ENCODE assay signal across 11 cellular contexts in the genomic region with DNA sequence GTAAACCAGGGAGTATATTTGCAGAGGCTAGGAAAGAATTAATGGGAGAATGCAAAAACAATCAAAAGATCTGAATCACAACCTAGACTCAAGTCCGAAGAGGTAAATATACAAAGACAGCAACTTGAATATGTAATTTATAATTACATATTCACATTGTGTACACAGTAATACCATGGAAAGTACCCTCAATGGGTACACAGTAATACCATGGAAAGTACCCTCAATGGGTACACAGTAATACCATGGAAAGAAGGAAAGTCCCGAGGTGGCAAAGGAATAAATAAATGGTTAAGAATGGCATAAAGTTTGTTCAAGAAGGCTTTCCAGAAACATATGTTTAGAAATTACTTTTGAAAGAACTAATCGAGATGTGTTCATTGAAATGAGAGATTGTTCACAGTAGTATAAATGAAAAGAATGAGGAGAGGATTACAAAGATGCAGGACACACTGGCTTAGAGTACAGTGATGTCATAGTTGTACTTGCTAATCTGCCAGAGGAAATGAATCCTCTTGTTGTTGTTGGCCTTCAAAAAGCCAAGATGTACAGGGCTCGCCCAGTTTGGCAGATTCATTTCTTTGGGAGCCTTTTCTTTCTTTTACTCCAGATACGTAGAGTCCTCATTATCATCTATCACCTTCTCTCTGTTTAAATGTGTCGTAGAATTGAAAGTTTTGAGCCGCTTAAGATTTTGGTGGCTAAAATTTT.
DNase-seq lines count a peak whose midpoint lies in the region; ATAC-seq, FAIRE-seq and TF ChIP-seq lines count a peak whose summit lies in the region.
"Had no signal": no experiment of that assay in that cellular context is flagged by ENCODE, and none has a peak within 500 bp of the region (broad histone marks: within the 10 kb centered on the region; RNA-seq: fewer than 3 reads in every experiment).

No MANE protein-coding gene starts in this region.

- no peaks in the 10 kb centered on the region for H3K9me3 Mint-ChIP-seq in stimulated activated memory B cell treated with anti-CD40 and anti-IgM and Interleukin-4, amounts not matched to agents 10 μg/mL and 1 μg/mL and 100 μg/mL, for 72 hours

- H3K27ac ChIP-seq in HEK293 (ENCODE audit: extremely low read depth, low read depth, low read length) (no peak overlapping the region), GM12878 (ENCODE audit: control insufficient read depth, insufficient read depth) (no peak overlapping the region), kidney (ENCODE audit: low read depth in 2 of 2, low read length in 2 of 2) (no peak overlapping the region)

- 31% methylated on average over 7 of the region's 7 CpGs for WGBS in GM12878 (ENCODE audit: insufficient coverage, insufficient replicate concordance, low lambda C conversion rate, missing lambda C conversion rate)

- TF ChIP-seq POLR2A in GM12878 (IDR thresholded peaks at IDR 0.05; ENCODE audit: low read depth, low read length) (no peak), GM12891 (IDR thresholded peaks at IDR 0.05; ENCODE audit: low read depth, low read length) (no peak)

- peak overlapping the region; percentile 45 for H3K27ac Mint-ChIP-seq in stimulated activated memory B cell treated with anti-CD40 and anti-IgM and Interleukin-4, amounts not matched to agents 10 μg/mL and 1 μg/mL and 100 μg/mL, for 72 hours

- no peaks in the 10 kb centered on the region for H3K4me1 ChIP-seq in HEK293 (ENCODE audit: control insufficient read depth, insufficient read depth, low read length)
- peaks cover 5% of the 10 kb centered on the region for H3K4me1 ChIP-seq in GM12878 (ENCODE audit: control insufficient read depth, insufficient read depth, low read length)
- no peaks in the 10 kb centered on the region for H3K4me1 ChIP-seq in kidney (ENCODE audit: control insufficient read depth in 1 of 2, insufficient read depth in 1 of 2, low read depth in 1 of 2, low read length in 2 of 2)

- no peaks in the 10 kb centered on the region for H4K20me1 ChIP-seq in GM12878 (ENCODE audit: control insufficient read depth, insufficient read depth)

- no peak overlapping the region for H3K4me3 ChIP-seq in HEK293 (ENCODE audit: low read depth, low read length)
- H3K4me3 ChIP-seq in GM12878 = no peak overlapping the region
- H3K4me3 ChIP-seq in kidney (ENCODE audit: low read length in 2 of 2) = no peak overlapping the region

- no peaks in the 10 kb centered on the region for H3K9me3 ChIP-seq in HEK293 (ENCODE audit: control insufficient read depth, insufficient read depth, low read depth, low read length)
- no peaks in the 10 kb centered on the region for H3K9me3 ChIP-seq in GM12878 (replicated peaks; ENCODE audit: control insufficient read depth, insufficient read depth, low read length)
- H3K9me3 ChIP-seq in kidney (ENCODE audit: control insufficient read depth in 1 of 2, low read length in 2 of 2) = no peaks in the 10 kb centered on the region
- H3K9me3 ChIP-seq: sigmoid colon had no signal

- no peak overlapping the region for H3K4me2 ChIP-seq in GM12878 (ENCODE audit: control insufficient read depth, insufficient read depth)

- TF ChIP-seq EP300 in GM12878 (IDR thresholded peaks at IDR 0.05; ENCODE audit: borderline replicate concordance in 1 of 2, control insufficient read depth in 1 of 2, low read depth in 2 of 2, low read length in 2 of 2) = no peak

- no peaks in the 10 kb centered on the region; a peak in 1 of 4 replicates for H3K27me3 ChIP-seq in GM12878 (replicated peaks in 1 of 2; ENCODE audit: control insufficient read depth in 2 of 2, insufficient read depth in 2 of 2, low read length in 1 of 2)
- H3K27me3 ChIP-seq: sigmoid colon had no signal

- CTCF ChIA-PET in HEK293 (lab: Yijun Ruan, JAX) (interaction anchor here (0.6 kb wide), 1 partner anchor 48 kb away, joined by 3 read pairs; no protein-coding TSS in a partner anchor), GM12878 (lab: Yijun Ruan, JAX) (interaction anchor here (0.8 kb wide), 1 partner anchor 22 kb away, joined by 3 read pairs; no protein-coding TSS in a partner anchor)

- peaks cover 29% of the 10 kb centered on the region for H3K4me1 Mint-ChIP-seq in stimulated activated memory B cell treated with anti-CD40 and anti-IgM and Interleukin-4, amounts not matched to agents 10 μg/mL and 1 μg/mL and 100 μg/mL, for 72 hours

- SMC1A ChIA-PET in GM12878 (lab: Charles Lee; ENCODE audit: uncharacterized antibody, unreplicated experiment) = interaction anchor here (0.8 to 2.2 kb wide), 4 partner anchors 10 to 275 kb away, joined by 3 to 5 read pairs (median 4); no protein-coding TSS in a partner anchor

- H3K27me3 Mint-ChIP-seq in stimulated activated memory B cell treated with anti-CD40 and anti-IgM and Interleukin-4, amounts not matched to agents 10 μg/mL and 1 μg/mL and 100 μg/mL, for 72 hours = peaks cover 37% of the 10 kb centered on the region

- H2AFZ ChIP-seq in GM12878 (ENCODE audit: control insufficient read depth, low read depth, low read length) = no peak overlapping the region

- no peak for DNase-seq in GM12878 (ENCODE audit: low read depth, low spot score)
- DNase-seq in left ventricle myocardium superior = no peak
- DNase-seq in kidney = no peak
- DNase-seq in NCI-H2227 (lab: John Stamatoyannopoulos, UW; ENCODE audit: unreplicated experiment) = no peak
- DNase-seq in NCI-H1694 treated with DMSO at 0.1 percent for 48 hours (lab: John Stamatoyannopoulos, UW) = no peak
- no peak for DNase-seq in GM12891 (ENCODE audit: insufficient read length, low spot score)
- DNase-seq: activated CD8-positive, alpha-beta memory T cell treated with anti-CD3 and anti-CD28 coated beads for 24 hours; NCI-H2171; sigmoid colon had no signal

- BruUV-seq in GM12878 (replicated peaks; lab: Mats Ljungman, UMichigan) = no TSS peak

- H3K9ac ChIP-seq in GM12878 (ENCODE audit: control insufficient read depth, insufficient read depth, low read length) (no peak overlapping the region), kidney (ENCODE audit: low read length in 2 of 2) (no peak overlapping the region)

- H3K79me2 ChIP-seq in GM12878 (ENCODE audit: control insufficient read depth, insufficient read depth, low read length) = no peaks in the 10 kb centered on the region

- H3K36me3 ChIP-seq in HEK293 (ENCODE audit: control insufficient read depth in 2 of 2, insufficient read depth in 1 of 2, low read length in 2 of 2) = no peaks in the 10 kb centered on the region
- H3K36me3 ChIP-seq in GM12878 (ENCODE audit: control insufficient read depth in 2 of 2, insufficient read depth in 2 of 2, low read length in 1 of 2) = no peaks in the 10 kb centered on the region
- H3K36me3 ChIP-seq in kidney (ENCODE audit: control insufficient read depth in 1 of 2, insufficient read depth in 2 of 2, low read length in 2 of 2) = no peaks in the 10 kb centered on the region
- H3K36me3 ChIP-seq: sigmoid colon had no signal

- TF ChIP-seq RAD21 in GM12878 (IDR thresholded peaks at IDR 0.05; ENCODE audit: insufficient read depth, low read depth, low read length) = no peak

- H3K36me3 Mint-ChIP-seq in stimulated activated memory B cell treated with anti-CD40 and anti-IgM and Interleukin-4, amounts not matched to agents 10 μg/mL and 1 μg/mL and 100 μg/mL, for 72 hours = no peaks in the 10 kb centered on the region

- POLR2A ChIA-PET in HEK293 (lab: Yijun Ruan, JAX) (no interaction called here), GM12878 (lab: Charles Lee) (no interaction called here)

- TF ChIP-seq CTCF in HEK293 (tag by site-specific recombination; IDR thresholded peaks at IDR 0.05) = no peak
- TF ChIP-seq CTCF in GM12878 (IDR thresholded peaks at IDR 0.05 in 2 of 3, conservative IDR thresholded peaks at IDR 0.05 in 1 of 3; ENCODE audit: control insufficient read depth in 2 of 3, extremely low read depth in 1 of 3, insufficient read depth in 1 of 3, low read depth in 3 of 3, low read length in 3 of 3) = no peak
- no peak for TF ChIP-seq CTCF in kidney (IDR thresholded peaks at IDR 0.05; ENCODE audit: borderline replicate concordance, extremely low read depth, insufficient read depth)

- ATAC-seq in GM12878 (peak; percentile 40; the same call in 1 of the 3 replicates), left ventricle myocardium superior (peak; percentile 89)
- no peak for ATAC-seq in stimulated activated memory B cell treated with anti-CD40 and anti-IgM and Interleukin-4, amounts not matched to agents 10 μg/mL and 1 μg/mL and 100 μg/mL, for 72 hours

- intact Hi-C loops in GM12878 (cut with micrococcal nuclease; ENCODE audit: unreplicated experiment) (no loop called here), left ventricle myocardium superior (cut with micrococcal nuclease) (no loop called here), kidney (cut with DNase I) (no loop called here)

- in situ Hi-C loops in GM12878 (cut with MboI) = no loop called here

- RAD21 ChIA-PET in GM12878 (lab: Charles Lee; ENCODE audit: unreplicated experiment) = no interaction called here

- FAIRE-seq in GM12878 (lab: Jason Lieb, UNC) (no peak), kidney (lab: Jason Lieb, UNC) (no peak), GM12891 (lab: Jason Lieb, UNC) (no peak)

- H3K4me3 Mint-ChIP-seq in stimulated activated memory B cell treated with anti-CD40 and anti-IgM and Interleukin-4, amounts not matched to agents 10 μg/mL and 1 μg/mL and 100 μg/mL, for 72 hours = no peak overlapping the region

TF ChIP-seq in HEK293, 187 proteins besides CTCF, POLR2A, EP300 and RAD21 (continues in another document):
- TF ChIP-seq ZNF2 (tag by site-specific recombination; IDR thresholded peaks at IDR 0.05) (no peak), HOXA7 (CRISPR knock-in tag; IDR thresholded peaks at IDR 0.05; ENCODE audit: borderline replicate concordance) (no peak), ZBTB8A (tag by site-specific recombination; IDR thresholded peaks at IDR 0.05) (no peak), ZNF621 (tag by site-specific recombination; IDR thresholded peaks at IDR 0.05) (no peak), ZNF629 (tag by site-specific recombination; IDR thresholded peaks at IDR 0.05) (0 out of 2 replicates have a peak, but pooled peaks have one; percentile 17)

TF ChIP-seq in GM12891, 5 proteins besides CTCF, POLR2A, EP300 and RAD21:
- TF ChIP-seq POU2F2 (IDR thresholded peaks at IDR 0.05; ENCODE audit: low read depth, low read length) = no peak
- TF ChIP-seq TAF1 (IDR thresholded peaks at IDR 0.05; ENCODE audit: low read depth, low read length) = no peak
- TF ChIP-seq SPI1 (IDR thresholded peaks at IDR 0.05; ENCODE audit: low read depth, low read length) = no peak
- TF ChIP-seq PAX5 (IDR thresholded peaks at IDR 0.05; ENCODE audit: insufficient read depth, low read length, severe bottlenecking) = no peak
- no peak for TF ChIP-seq POLR2AphosphoS5 (IDR thresholded peaks at IDR 0.05; ENCODE audit: low read depth, low read length)

Comparison
In these comparisons a context has a peak if more than half of its experiments do, and no peak if none do; other contexts are left out.
1. Of the 9 proteins assayed by ChIP-seq in both HEK293 and GM12878: peak only in HEK293: ATF2; only in GM12878: none; in both: none; in neither: 8.